In genomic region chr11:64078905-64079304, GRCh38 we compare ENCODE assay signal across 28 cellular contexts. TPM values are rescaled to one million over a fixed set of nuclear protein-coding genes. Genes with fewer than 3 reads are reported as not detected.
"Had no signal": no experiment of that assay in that cellular context is flagged by ENCODE, and none has a peak within 500 bp of the region (broad histone marks: within the 10 kb centered on the region; RNA-seq: fewer than 3 reads in every experiment).

No MANE protein-coding gene starts in this region.

- H3K9me3 ChIP-seq: gastroesophageal sphincter, left ventricle myocardium inferior, mucosa of descending colon, psoas muscle, stomach, testis, transverse colon had no signal

- H3K27ac ChIP-seq: gastroesophageal sphincter, left ventricle myocardium inferior, parathyroid adenoma, psoas muscle, stomach, testis, transverse colon had no signal

- H2AFZ ChIP-seq: hepatocyte, parathyroid adenoma had no signal

- H3K9ac ChIP-seq: parathyroid adenoma had no signal

- H3K4me3 ChIP-seq: gastroesophageal sphincter, hepatocyte, left ventricle myocardium inferior, lung, mucosa of descending colon, psoas muscle, smooth muscle cell, stomach, testis, transverse colon had no signal

- H3K4me2 ChIP-seq: hepatocyte, smooth muscle cell had no signal

- H3K4me1 ChIP-seq: parathyroid adenoma, transverse colon had no signal

- H3K36me3 Mint-ChIP-seq: activated CD8-positive, alpha-beta memory T cell treated with anti-CD3 and anti-CD28 coated beads, Interleukin-2, amount 10 ng/mL, durations not matched to agents 7 days and 5 days; activated naive CD4-positive, alpha-beta T cell treated with anti-CD3 and anti-CD28 coated beads, Interleukin-2, amount 50 U/mL, for 72 hours; stimulated activated naive B cell treated with anti-CD40 and anti-IgM and Interleukin-4, amounts not matched to agents 10 μg/mL and 1 μg/mL and 100 μg/mL, for 72 hours had no signal

- H3K79me2 ChIP-seq: hepatocyte, parathyroid adenoma had no signal

- H3K36me3 ChIP-seq: gastroesophageal sphincter, left ventricle myocardium inferior, stomach, transverse colon had no signal

- H3K27me3 Mint-ChIP-seq: activated CD4-positive, alpha-beta T cell treated with anti-CD3 and anti-CD28 coated beads for 36 hours; activated CD8-positive, alpha-beta memory T cell treated with anti-CD3 and anti-CD28 coated beads, Interleukin-2, amount 10 ng/mL, durations not matched to agents 7 days and 5 days; stimulated activated naive B cell treated with anti-CD40 and anti-IgM and Interleukin-4, amounts not matched to agents 10 μg/mL and 1 μg/mL and 100 μg/mL, for 72 hours had no signal

- H3K27ac Mint-ChIP-seq: activated CD4-positive, alpha-beta T cell treated with anti-CD3 and anti-CD28 coated beads for 36 hours; activated CD8-positive, alpha-beta memory T cell treated with anti-CD3 and anti-CD28 coated beads, Interleukin-2, amount 10 ng/mL, durations not matched to agents 7 days and 5 days; activated CD8-positive, alpha-beta T cell treated with anti-CD3 and anti-CD28 coated beads, Interleukin-2, amount 10 ng/mL, durations not matched to agents 7 days and 5 days; activated naive CD4-positive, alpha-beta T cell treated with anti-CD3 and anti-CD28 coated beads, Interleukin-2, amount 50 U/mL, for 72 hours; activated T-cell treated with anti-CD3 and anti-CD28 coated beads, Interleukin-2, amount 50 U/mL, for 72 hours; stimulated activated naive B cell treated with anti-CD40 and anti-IgM and Interleukin-4, amounts not matched to agents 10 μg/mL and 1 μg/mL and 100 μg/mL, for 72 hours had no signal

- H3K4me3 Mint-ChIP-seq: activated CD4-positive, alpha-beta T cell treated with anti-CD3 and anti-CD28 coated beads for 36 hours; activated CD8-positive, alpha-beta memory T cell treated with anti-CD3 and anti-CD28 coated beads, Interleukin-2, amount 10 ng/mL, durations not matched to agents 7 days and 5 days; activated CD8-positive, alpha-beta T cell treated with anti-CD3 and anti-CD28 coated beads, Interleukin-2, amount 10 ng/mL, durations not matched to agents 7 days and 5 days; activated T-cell treated with anti-CD3 and anti-CD28 coated beads, Interleukin-2, amount 50 U/mL, for 72 hours; stimulated activated naive B cell treated with anti-CD40 and anti-IgM and Interleukin-4, amounts not matched to agents 10 μg/mL and 1 μg/mL and 100 μg/mL, for 72 hours had no signal

- H3K27me3 ChIP-seq: gastroesophageal sphincter, hepatocyte, stomach, testis, transverse colon had no signal

- ATAC-seq: activated CD4-positive, alpha-beta T cell treated with anti-CD3 and anti-CD28 coated beads for 36 hours; activated CD8-positive, alpha-beta memory T cell treated with anti-CD3 and anti-CD28 coated beads, Interleukin-2, amount 10 ng/mL, durations not matched to agents 7 days and 5 days; activated CD8-positive, alpha-beta T cell treated with anti-CD3 and anti-CD28 coated beads, Interleukin-2, amount 10 ng/mL, durations not matched to agents 7 days and 5 days; activated naive CD4-positive, alpha-beta T cell treated with anti-CD3 and anti-CD28 coated beads, Interleukin-2, amount 50 U/mL, for 72 hours; activated T-cell treated with anti-CD3 and anti-CD28 coated beads, Interleukin-2, amount 50 U/mL, for 72 hours; gastroesophageal sphincter; mucosa of descending colon; psoas muscle; stimulated activated naive B cell treated with anti-CD40 and anti-IgM and Interleukin-4, amounts not matched to agents 10 μg/mL and 1 μg/mL and 100 μg/mL, for 72 hours had no signal

- H3K9me3 Mint-ChIP-seq: activated naive CD4-positive, alpha-beta T cell treated with anti-CD3 and anti-CD28 coated beads, Interleukin-2, amount 50 U/mL, for 72 hours; activated T-cell treated with anti-CD3 and anti-CD28 coated beads, Interleukin-2, amount 50 U/mL, for 72 hours; stimulated activated naive B cell treated with anti-CD40 and anti-IgM and Interleukin-4, amounts not matched to agents 10 μg/mL and 1 μg/mL and 100 μg/mL, for 72 hours had no signal

- DNase-seq: activated CD4-positive, alpha-beta T cell treated with anti-CD3 and anti-CD28 coated beads for 36 hours; activated CD4-positive, CD25-positive, alpha-beta regulatory T cell; activated CD8-positive, alpha-beta memory T cell treated with anti-CD3 and anti-CD28 coated beads, Interleukin-2, amount 10 ng/mL, durations not matched to agents 7 days and 5 days; activated CD8-positive, alpha-beta T cell treated with anti-CD3 and anti-CD28 coated beads, Interleukin-2, amount 10 ng/mL, durations not matched to agents 7 days and 5 days; activated naive CD4-positive, alpha-beta T cell; activated T-cell treated with anti-CD3 and anti-CD28 coated beads for 4 hours; activated T-cell treated with anti-CD3 and anti-CD28 coated beads, Interleukin-2, amount 50 U/mL, for 72 hours; cortex of kidney; islet precursor cell; left ventricle myocardium inferior; mesendoderm; mucosa of descending colon; occipital lobe; psoas muscle; stimulated activated CD4-positive, alpha-beta T cell treated with anti-CD3 and anti-CD28 coated beads, Interleukin-1b, Interleukin-23, amount 100 ng/mL, for 48 hours; stimulated activated naive B cell treated with anti-CD40 and anti-IgM and Interleukin-4, amounts not matched to agents 10 μg/mL and 1 μg/mL and 100 μg/mL, for 72 hours; stomach; testis; transverse colon had no signal

RNA-seq across cellular contexts. Expression of gene FLRT1, which starts 43.2 kb away (rescaled TPM):
- total RNA-seq: activated CD8-positive, alpha-beta memory T cell treated with anti-CD3 and anti-CD28 coated beads, Interleukin-2, amount 10 ng/mL, durations not matched to agents 7 days and 5 days; activated CD8-positive, alpha-beta T cell treated with anti-CD3 and anti-CD28 coated beads, Interleukin-2, amount 10 ng/mL, durations not matched to agents 7 days and 5 days; activated naive CD4-positive, alpha-beta T cell treated with anti-CD3 and anti-CD28 coated beads, Interleukin-2, amount 50 U/mL, for 72 hours; endothelial cell of umbilical vein; myocyte; T-helper 2 cell treated with Interferon-gamma antibody and Interleukin-4, amounts not matched to agents 100 ng/mL and 5 ng/mL, for 36 hours had no signal
- polyA plus RNA-seq: endothelial cell of umbilical vein had no signal
